Comparison of ENCODE assay signal across 8 cellular contexts in the genomic region with DNA sequence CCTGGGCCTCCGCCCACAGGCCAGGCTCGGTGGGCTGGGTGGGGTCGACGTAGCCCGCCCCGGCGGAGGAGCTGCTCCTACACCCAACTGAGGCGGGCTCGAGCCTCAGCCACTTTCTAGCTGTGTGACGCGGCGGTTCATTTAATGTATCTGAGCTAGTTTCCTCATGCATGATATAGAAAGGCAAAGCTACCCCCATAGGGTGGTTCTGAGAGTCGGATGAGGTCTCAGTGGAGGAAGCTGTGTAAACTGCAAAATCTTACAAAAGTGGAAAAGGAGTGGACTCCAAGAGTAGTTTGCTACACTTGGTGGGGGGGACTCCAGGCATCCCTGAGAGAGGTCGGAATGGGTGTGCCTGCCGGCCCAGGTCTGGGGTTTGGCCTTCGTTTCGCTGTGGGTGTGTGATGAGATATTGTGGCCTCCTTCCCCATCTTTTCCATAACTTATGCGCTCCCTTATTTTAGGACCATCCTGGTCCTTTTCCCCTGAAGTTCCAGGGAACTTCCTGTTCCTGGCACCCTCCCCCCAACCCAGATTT. TPM values are rescaled to one million over a fixed set of nuclear protein-coding genes. Genes with fewer than 3 reads are reported as not detected.
DNase-seq lines count a peak whose midpoint lies in the region; ATAC-seq, FAIRE-seq and TF ChIP-seq lines count a peak whose summit lies in the region.

No MANE protein-coding gene starts in this region.

- peaks cover 58% of the 10 kb centered on the region for H3K79me2 ChIP-seq in astrocyte (ENCODE audit: insufficient read depth, low read length)

- peak overlapping the region; percentile 92 for H2AFZ ChIP-seq in astrocyte (ENCODE audit: low read depth, low read length)

- peak; percentile 32 for ATAC-seq in GM18907 (IDR thresholded peaks at IDR 0.05; ENCODE audit: unreplicated experiment)
- peak; percentile 41 for ATAC-seq in left lung
- no peak for ATAC-seq in HG03521 (IDR thresholded peaks at IDR 0.05; ENCODE audit: unreplicated experiment)

- no peaks in the 10 kb centered on the region; the same call in 1 of the 2 replicates for H3K9me3 ChIP-seq in AG04450 (ENCODE audit: control insufficient read depth, insufficient read depth, low read length)
- no peaks in the 10 kb centered on the region for H3K9me3 ChIP-seq in HUES48 (ENCODE audit: control insufficient read depth, insufficient read depth, low read length)
- no peaks in the 10 kb centered on the region for H3K9me3 ChIP-seq in astrocyte (ENCODE audit: insufficient read depth, low read depth, low read length)
- H3K9me3 ChIP-seq in left lung: no peaks in the 10 kb centered on the region
- H3K9me3 ChIP-seq in tibial artery: no peaks in the 10 kb centered on the region

- H3K9ac ChIP-seq in HUES48 (ENCODE audit: low read depth, low read length): peak overlapping the region; percentile 73; the same call in 1 of the 2 replicates
- H3K9ac ChIP-seq in astrocyte (ENCODE audit: low read length): peak overlapping the region; percentile 91

- peak overlapping the region; percentile 97 for H3K4me2 ChIP-seq in astrocyte (ENCODE audit: low read length)

- H3K27ac Mint-ChIP-seq in astrocyte (ENCODE audit: unreplicated experiment): peak overlapping the region; percentile 94

- TF ChIP-seq CTCF in AG04450 (IDR thresholded peaks at IDR 0.05; ENCODE audit: low read depth, low read length) (no peak), astrocyte (IDR thresholded peaks at IDR 0.05; ENCODE audit: insufficient read depth, low read depth, low read length) (no peak), left lung (IDR thresholded peaks at IDR 0.05) (no peak), tibial artery (IDR thresholded peaks at IDR 0.05) (no peak)

- FAIRE-seq in astrocyte (lab: Jason Lieb, UNC): no peak

- DNase-seq in AG04450 (ENCODE audit: low read depth, low spot score): no peak
- DNase-seq in astrocyte (ENCODE audit: low read depth): no peak
- no peak for DNase-seq in left lung
- DNase-seq in tibial artery: no peak
- no peak for DNase-seq in NOMO-1 treated with DMSO at 0.1 percent for 48 hours (lab: John Stamatoyannopoulos, UW; ENCODE audit: unreplicated experiment)

- no peaks in the 10 kb centered on the region for H3K36me3 ChIP-seq in HUES48 (ENCODE audit: control insufficient read depth, insufficient read depth, low read length)
- H3K36me3 ChIP-seq in astrocyte (ENCODE audit: insufficient read depth, low read length): no peaks in the 10 kb centered on the region
- H3K36me3 ChIP-seq in left lung: no peaks in the 10 kb centered on the region
- no peaks in the 10 kb centered on the region for H3K36me3 ChIP-seq in tibial artery

- H3K27me3 ChIP-seq in AG04450 (ENCODE audit: control insufficient read depth, insufficient read depth, low read length) (peaks cover 3% of the 10 kb centered on the region), HUES48 (ENCODE audit: control insufficient read depth, insufficient read depth, low read length) (peaks cover 9% of the 10 kb centered on the region), astrocyte (ENCODE audit: insufficient read depth, low read length) (peaks cover 3% of the 10 kb centered on the region), left lung (no peaks in the 10 kb centered on the region), tibial artery (no peaks in the 10 kb centered on the region)

- no peak overlapping the region for H3K27ac ChIP-seq in AG04450 (ENCODE audit: low read depth, low read length)
- H3K27ac ChIP-seq in HUES48 (ENCODE audit: low read depth, low read length): no peak overlapping the region
- H3K27ac ChIP-seq in astrocyte (ENCODE audit: low read depth, low read length): peak overlapping the region; percentile 55
- H3K27ac ChIP-seq in left lung: peak overlapping the region; percentile 76 to 87
- H3K27ac ChIP-seq in tibial artery: peak overlapping the region; percentile 71 to 82

- intact Hi-C loops in left lung (cut with DNase I) (no loop called here), tibial artery (cut with DNase I; ENCODE audit: low total_unique reads) (no loop called here)

- peaks cover 13% of the 10 kb centered on the region for H3K27me3 Mint-ChIP-seq in astrocyte (ENCODE audit: low read depth, unreplicated experiment)

- peaks cover 2% of the 10 kb centered on the region for H3K9me3 Mint-ChIP-seq in astrocyte (ENCODE audit: unreplicated experiment)

- H4K20me1 ChIP-seq in astrocyte (ENCODE audit: insufficient read depth, low read length): peaks cover 48% of the 10 kb centered on the region

- CTCF ChIA-PET in AG04450 (lab: Charles Lee): interaction anchor here (1.1 kb wide), 1 partner anchor 17 kb away, joined by 4 read pairs; no protein-coding TSS in a partner anchor

- H3K4me3 Mint-ChIP-seq in astrocyte (ENCODE audit: unreplicated experiment): peak overlapping the region; percentile 97

- peaks cover 21% of the 10 kb centered on the region for H3K4me1 ChIP-seq in HUES48 (ENCODE audit: control insufficient read depth, insufficient read depth, low read length)
- H3K4me1 ChIP-seq in astrocyte (ENCODE audit: insufficient read depth, low read length): no peaks in the 10 kb centered on the region
- H3K4me1 ChIP-seq in left lung: peaks cover 24 to 44% of the 10 kb centered on the region in 2 donors
- H3K4me1 ChIP-seq in tibial artery: peaks cover 0 to 50% (median 32%) of the 10 kb centered on the region in 4 donors

- H3K36me3 Mint-ChIP-seq in astrocyte (ENCODE audit: low read depth, unreplicated experiment): no peaks in the 10 kb centered on the region

- POLR2A ChIA-PET in AG04450 (lab: Yijun Ruan, JAX): interaction anchor here (0.8 to 1.6 kb wide), 2 partner anchors 12 to 13 kb away, joined by 3 to 7 read pairs; no protein-coding TSS in a partner anchor

- H3K4me3 ChIP-seq in AG04450 (ENCODE audit: low read depth, low read length): peak overlapping the region; percentile 95
- peak overlapping the region; percentile 88 for H3K4me3 ChIP-seq in HUES48 (ENCODE audit: low read depth, low read length)
- H3K4me3 ChIP-seq in astrocyte (ENCODE audit: insufficient read depth, low read depth, low read length): peak overlapping the region; percentile 73
- H3K4me3 ChIP-seq in left lung: peak overlapping the region; percentile 90 to 94
- H3K4me3 ChIP-seq in tibial artery: peak overlapping the region; percentile 80

- H3K4me1 Mint-ChIP-seq in astrocyte (ENCODE audit: low read depth, unreplicated experiment): peaks cover 18% of the 10 kb centered on the region

RNA-seq across cellular contexts. Expression of a gene that starts 0.9 kb away (rescaled TPM):
- 33.1 and 35.5 TPM in 2 replicates for polyA plus RNA-seq in AG04450 (2011; rRNA removed)
- polyA minus RNA-seq in AG04450 (2011; rRNA and poly(A)+ RNA removed): 16.9 and 19.4 TPM in 2 replicates
- total RNA-seq in astrocyte: 77.5 and 86.5 TPM in 2 replicates
- 10 to 100 TPM; 30.3 to 44.8 TPM for total RNA-seq in left lung

RNA-seq across cellular contexts. Expression of a gene that starts 40.2 kb away (rescaled TPM):
- polyA plus RNA-seq in AG04450 (2011; rRNA removed): not detected in 2 replicates
- polyA minus RNA-seq in AG04450 (2011; rRNA and poly(A)+ RNA removed): not detected in 2 replicates
- total RNA-seq in astrocyte: 1.0 and 2.1 TPM in 2 replicates
- under 1 TPM; 0.61 to 0.89 TPM for total RNA-seq in left lung

Comparison
In these comparisons a context has a peak if more than half of its experiments do, and no peak if none do; other contexts are left out.
1. H3K27ac ChIP-seq: peak in astrocyte (single experiment), left lung (2 of 2) and tibial artery (2 of 2); none in AG04450 (single experiment) and HUES48 (single experiment).
2. Peak in every context shown above with its lines, with median percentiles within 50 percentile points of each other: H3K4me3 ChIP-seq.